1 cellular context compared by ENCODE assay signal in the genomic region with DNA sequence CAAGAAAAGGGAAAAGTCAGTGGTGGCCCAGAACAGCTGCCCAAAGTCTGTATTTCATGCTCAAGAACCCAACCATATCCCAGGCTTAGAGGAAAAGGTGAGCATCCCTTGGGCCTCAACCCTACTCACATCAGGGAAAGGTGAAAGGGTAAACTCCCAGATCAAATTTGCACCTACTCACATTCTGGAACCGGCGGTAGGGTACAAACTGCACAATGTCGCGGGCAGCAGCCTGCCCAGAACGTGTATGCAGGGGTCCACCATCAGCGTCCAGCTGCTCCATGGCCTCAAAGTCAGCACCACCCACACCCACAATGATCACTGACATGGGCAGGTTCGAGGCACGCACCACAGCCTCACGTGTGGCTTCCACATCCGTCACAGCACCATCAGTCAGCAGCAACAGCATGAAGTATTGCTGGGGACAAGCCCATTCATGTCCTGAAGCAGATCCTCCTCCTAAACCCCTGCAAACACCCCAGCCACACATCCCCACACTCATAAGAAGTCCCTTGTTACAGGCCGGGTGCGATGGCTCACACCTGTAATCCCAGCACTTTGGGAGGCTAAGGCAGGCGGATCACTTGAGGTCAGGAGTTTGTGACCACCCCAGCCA.
TF ChIP-seq lines count a peak whose summit lies in the region.

No MANE protein-coding gene starts in this region.

TF ChIP-seq in HepG2, 621 proteins besides CTCF, POLR2A, EP300 and RAD21 (continued from another document):
- TF ChIP-seq KDM5A (IDR thresholded peaks at IDR 0.05; ENCODE audit: borderline replicate concordance, low read length) (no peak), ZNF235 (CRISPR knock-in tag; IDR thresholded peaks at IDR 0.05; ENCODE audit: borderline replicate concordance) (no peak), SMAD1 (CRISPR knock-in tag; IDR thresholded peaks at IDR 0.05; ENCODE audit: borderline replicate concordance, low read depth) (no peak), IRX3 (CRISPR knock-in tag; IDR thresholded peaks at IDR 0.05; ENCODE audit: borderline replicate concordance, low read depth) (0 out of 2 replicates have a peak, but pooled peaks have one; percentile 41), KLF12 (CRISPR knock-in tag; IDR thresholded peaks at IDR 0.05; ENCODE audit: borderline replicate concordance) (no peak), ZNF768 (CRISPR knock-in tag; IDR thresholded peaks at IDR 0.05) (peak; percentile 37; the same call in 1 of the 2 replicates), NRL (CRISPR knock-in tag; IDR thresholded peaks at IDR 0.05; ENCODE audit: borderline replicate concordance) (peak; percentile 64; the same call in 1 of the 2 replicates), RARG (CRISPR knock-in tag; IDR thresholded peaks at IDR 0.05; ENCODE audit: low read depth) (no peak), ZNF282 (IDR thresholded peaks at IDR 0.05; ENCODE audit: partially characterized antibody) (no peak), ZNF687 (CRISPR knock-in tag; IDR thresholded peaks at IDR 0.05) (peak; percentile 35), SPEN (CRISPR knock-in tag; IDR thresholded peaks at IDR 0.05; ENCODE audit: low read depth) (peak; percentile 21; the same call in 1 of the 2 replicates)
- TF ChIP-seq, protein P1, sequence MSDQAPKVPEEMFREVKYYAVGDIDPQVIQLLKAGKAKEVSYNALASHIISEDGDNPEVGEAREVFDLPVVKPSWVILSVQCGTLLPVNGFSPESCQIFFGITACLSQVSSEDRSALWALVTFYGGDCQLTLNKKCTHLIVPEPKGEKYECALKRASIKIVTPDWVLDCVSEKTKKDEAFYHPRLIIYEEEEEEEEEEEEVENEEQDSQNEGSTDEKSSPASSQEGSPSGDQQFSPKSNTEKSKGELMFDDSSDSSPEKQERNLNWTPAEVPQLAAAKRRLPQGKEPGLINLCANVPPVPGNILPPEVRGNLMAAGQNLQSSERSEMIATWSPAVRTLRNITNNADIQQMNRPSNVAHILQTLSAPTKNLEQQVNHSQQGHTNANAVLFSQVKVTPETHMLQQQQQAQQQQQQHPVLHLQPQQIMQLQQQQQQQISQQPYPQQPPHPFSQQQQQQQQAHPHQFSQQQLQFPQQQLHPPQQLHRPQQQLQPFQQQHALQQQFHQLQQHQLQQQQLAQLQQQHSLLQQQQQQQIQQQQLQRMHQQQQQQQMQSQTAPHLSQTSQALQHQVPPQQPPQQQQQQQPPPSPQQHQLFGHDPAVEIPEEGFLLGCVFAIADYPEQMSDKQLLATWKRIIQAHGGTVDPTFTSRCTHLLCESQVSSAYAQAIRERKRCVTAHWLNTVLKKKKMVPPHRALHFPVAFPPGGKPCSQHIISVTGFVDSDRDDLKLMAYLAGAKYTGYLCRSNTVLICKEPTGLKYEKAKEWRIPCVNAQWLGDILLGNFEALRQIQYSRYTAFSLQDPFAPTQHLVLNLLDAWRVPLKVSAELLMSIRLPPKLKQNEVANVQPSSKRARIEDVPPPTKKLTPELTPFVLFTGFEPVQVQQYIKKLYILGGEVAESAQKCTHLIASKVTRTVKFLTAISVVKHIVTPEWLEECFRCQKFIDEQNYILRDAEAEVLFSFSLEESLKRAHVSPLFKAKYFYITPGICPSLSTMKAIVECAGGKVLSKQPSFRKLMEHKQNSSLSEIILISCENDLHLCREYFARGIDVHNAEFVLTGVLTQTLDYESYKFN (CRISPR knock-in tag; conservative IDR thresholded peaks at IDR 0.05), result no peak
- TF ChIP-seq, protein P2, sequence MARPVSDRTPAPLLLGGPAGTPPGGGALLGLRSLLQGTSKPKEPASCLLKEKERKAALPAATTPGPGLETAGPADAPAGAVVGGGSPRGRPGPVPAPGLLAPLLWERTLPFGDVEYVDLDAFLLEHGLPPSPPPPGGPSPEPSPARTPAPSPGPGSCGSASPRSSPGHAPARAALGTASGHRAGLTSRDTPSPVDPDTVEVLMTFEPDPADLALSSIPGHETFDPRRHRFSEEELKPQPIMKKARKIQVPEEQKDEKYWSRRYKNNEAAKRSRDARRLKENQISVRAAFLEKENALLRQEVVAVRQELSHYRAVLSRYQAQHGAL (CRISPR knock-in tag; IDR thresholded peaks at IDR 0.05; ENCODE audit: not compliant biosample characterization), result no peak
- TF ChIP-seq, protein P3, sequence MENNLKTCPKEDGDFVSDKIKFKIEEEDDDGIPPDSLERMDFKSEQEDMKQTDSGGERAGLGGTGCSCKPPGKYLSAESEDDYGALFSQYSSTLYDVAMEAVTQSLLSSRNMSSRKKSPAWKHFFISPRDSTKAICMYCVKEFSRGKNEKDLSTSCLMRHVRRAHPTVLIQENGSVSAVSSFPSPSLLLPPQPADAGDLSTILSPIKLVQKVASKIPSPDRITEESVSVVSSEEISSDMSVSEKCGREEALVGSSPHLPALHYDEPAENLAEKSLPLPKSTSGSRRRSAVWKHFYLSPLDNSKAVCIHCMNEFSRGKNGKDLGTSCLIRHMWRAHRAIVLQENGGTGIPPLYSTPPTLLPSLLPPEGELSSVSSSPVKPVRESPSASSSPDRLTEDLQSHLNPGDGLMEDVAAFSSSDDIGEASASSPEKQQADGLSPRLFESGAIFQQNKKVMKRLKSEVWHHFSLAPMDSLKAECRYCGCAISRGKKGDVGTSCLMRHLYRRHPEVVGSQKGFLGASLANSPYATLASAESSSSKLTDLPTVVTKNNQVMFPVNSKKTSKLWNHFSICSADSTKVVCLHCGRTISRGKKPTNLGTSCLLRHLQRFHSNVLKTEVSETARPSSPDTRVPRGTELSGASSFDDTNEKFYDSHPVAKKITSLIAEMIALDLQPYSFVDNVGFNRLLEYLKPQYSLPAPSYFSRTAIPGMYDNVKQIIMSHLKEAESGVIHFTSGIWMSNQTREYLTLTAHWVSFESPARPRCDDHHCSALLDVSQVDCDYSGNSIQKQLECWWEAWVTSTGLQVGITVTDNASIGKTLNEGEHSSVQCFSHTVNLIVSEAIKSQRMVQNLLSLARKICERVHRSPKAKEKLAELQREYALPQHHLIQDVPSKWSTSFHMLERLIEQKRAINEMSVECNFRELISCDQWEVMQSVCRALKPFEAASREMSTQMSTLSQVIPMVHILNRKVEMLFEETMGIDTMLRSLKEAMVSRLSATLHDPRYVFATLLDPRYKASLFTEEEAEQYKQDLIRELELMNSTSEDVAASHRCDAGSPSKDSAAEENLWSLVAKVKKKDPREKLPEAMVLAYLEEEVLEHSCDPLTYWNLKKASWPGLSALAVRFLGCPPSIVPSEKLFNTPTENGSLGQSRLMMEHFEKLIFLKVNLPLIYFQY (CRISPR knock-in tag; IDR thresholded peaks at IDR 0.05; ENCODE audit: borderline replicate concordance), result no peak
- TF ChIP-seq, protein P4, sequence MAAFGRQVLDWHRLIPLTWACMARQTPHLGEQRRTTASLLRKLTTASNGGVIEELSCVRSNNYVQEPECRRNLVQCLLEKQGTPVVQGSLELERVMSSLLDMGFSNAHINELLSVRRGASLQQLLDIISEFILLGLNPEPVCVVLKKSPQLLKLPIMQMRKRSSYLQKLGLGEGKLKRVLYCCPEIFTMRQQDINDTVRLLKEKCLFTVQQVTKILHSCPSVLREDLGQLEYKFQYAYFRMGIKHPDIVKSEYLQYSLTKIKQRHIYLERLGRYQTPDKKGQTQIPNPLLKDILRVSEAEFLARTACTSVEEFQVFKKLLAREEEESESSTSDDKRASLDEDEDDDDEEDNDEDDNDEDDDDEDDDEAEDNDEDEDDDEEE (CRISPR knock-in tag; IDR thresholded peaks at IDR 0.05), result peak; percentile 30; the same call in 1 of the 2 replicates
